In genomic region chr1:70410604-70411359, GRCh38 we compare ENCODE assay signal across 1 cellular context.
A peak's percentile ranks its signal among the peaks of the same experiment; 100 is the strongest.
TF ChIP-seq lines count a peak whose summit lies in the region.

TSS of gene CTH (plus strand) at chr1:70411268. CDS start at chr1:70411416, 148 bp downstream.

TF ChIP-seq in K562, 482 proteins besides CTCF, POLR2A, EP300 and RAD21 (continued from another document and continues in another):
- TF ChIP-seq UBTF (IDR thresholded peaks at IDR 0.05; ENCODE audit: borderline replicate concordance in 1 of 2, low read depth in 2 of 2, low read length in 2 of 2): peak; percentile 70 to 88; a peak in 3 of 4 replicates
- peak; percentile 47; the same call in 1 of the 2 replicates for TF ChIP-seq ATF6 (CRISPR knock-in tag; IDR thresholded peaks at IDR 0.05)
- peak; percentile 78; the same call in 1 of the 2 replicates for TF ChIP-seq ZBTB49 (CRISPR knock-in tag; IDR thresholded peaks at IDR 0.05; ENCODE audit: borderline replicate concordance)
- TF ChIP-seq ZNF384 (IDR thresholded peaks at IDR 0.05; ENCODE audit: low read depth, low read length): no peak
- TF ChIP-seq FOSL1 (tag; conservative IDR thresholded peaks at IDR 0.05): peak; percentile 49; the same call in 1 of the 2 replicates
- TF ChIP-seq PTBP1 (IDR thresholded peaks at IDR 0.05; ENCODE audit: low read depth, low read length): 0 out of 2 replicates have a peak, but pooled peaks have one; percentile 39
- TF ChIP-seq CCNT2 (IDR thresholded peaks at IDR 0.05; ENCODE audit: borderline replicate concordance, extremely low read depth, insufficient read length, low read depth, low read length): peak; percentile 36
- no peak for TF ChIP-seq U2AF1 (optimal IDR thresholded peaks at IDR 0.05; ENCODE audit: low read depth, low read length)
- no peak for TF ChIP-seq KLF6 (CRISPR knock-in tag; IDR thresholded peaks at IDR 0.05; ENCODE audit: borderline replicate concordance)
- TF ChIP-seq NONO (IDR thresholded peaks at IDR 0.05; ENCODE audit: low read depth in 2 of 2, low read length in 1 of 2): peak in 1 of 2 experiments; percentile 74; a peak in 1 of 4 replicates
- peak; percentile 71; the same call in 1 of the 2 replicates for TF ChIP-seq CTBP1 (IDR thresholded peaks at IDR 0.05; ENCODE audit: borderline replicate concordance)
- TF ChIP-seq AFF4 (CRISPR knock-in tag; IDR thresholded peaks at IDR 0.05): peak; percentile 70
- no peak for TF ChIP-seq KLF10 (CRISPR knock-in tag; IDR thresholded peaks at IDR 0.05)
- TF ChIP-seq NEUROD1 (IDR thresholded peaks at IDR 0.05; ENCODE audit: borderline replicate concordance, low read depth, low read length, partially characterized antibody): peak; percentile 65
- TF ChIP-seq MTA3 (IDR thresholded peaks at IDR 0.05; ENCODE audit: borderline replicate concordance): peak; percentile 89; the same call in 1 of the 2 replicates
- peak; percentile 13; the same call in 1 of the 2 replicates for TF ChIP-seq HCFC1 (IDR thresholded peaks at IDR 0.05; ENCODE audit: low read depth, low read length)
- no peak for TF ChIP-seq ASH1L (IDR thresholded peaks at IDR 0.05; ENCODE audit: borderline replicate concordance, low read depth, partially characterized antibody)
- TF ChIP-seq POLR2H (tag; IDR thresholded peaks at IDR 0.05; ENCODE audit: low read depth): peak; percentile 88
- TF ChIP-seq CEBPB (tag; IDR thresholded peaks at IDR 0.05): peak; percentile 79
- 0 out of 2 replicates have a peak, but pooled peaks have one; percentile 4 for TF ChIP-seq MAFG (tag; conservative IDR thresholded peaks at IDR 0.05)
- peak; percentile 54 for TF ChIP-seq C11orf30 (IDR thresholded peaks at IDR 0.05; ENCODE audit: low read depth)
- no peak for TF ChIP-seq NR0B1 (IDR thresholded peaks at IDR 0.05; ENCODE audit: partially characterized antibody)
- peak; percentile 31; the same call in 1 of the 2 replicates for TF ChIP-seq MAX (CRISPR knock-in tag; IDR thresholded peaks at IDR 0.05)
- no peak for TF ChIP-seq PRMT5 (CRISPR knock-in tag; IDR thresholded peaks at IDR 0.05)
- TF ChIP-seq RBBP5 (IDR thresholded peaks at IDR 0.05; ENCODE audit: borderline replicate concordance, insufficient read depth, low read length, poor library complexity, severe bottlenecking): peak; percentile 85
- TF ChIP-seq ATF2 (CRISPR knock-in tag; IDR thresholded peaks at IDR 0.05): no peak
- peak; percentile 95 for TF ChIP-seq TBP (optimal IDR thresholded peaks at IDR 0.05; ENCODE audit: low read depth, low read length)
- TF ChIP-seq ATF7 (IDR thresholded peaks at IDR 0.05): peak; percentile 80
- no peak for TF ChIP-seq RAD51 (IDR thresholded peaks at IDR 0.05; ENCODE audit: borderline replicate concordance, low read depth)
- no peak for TF ChIP-seq ERF (CRISPR knock-in tag; IDR thresholded peaks at IDR 0.05)
- TF ChIP-seq ZNF143 (CRISPR knock-in tag; IDR thresholded peaks at IDR 0.05): 0 out of 2 replicates have a peak, but pooled peaks have one; percentile 17
- 0 out of 2 replicates have a peak, but pooled peaks have one; percentile 22 for TF ChIP-seq ZBTB9 (CRISPR knock-in tag; IDR thresholded peaks at IDR 0.05)
- peak; percentile 37; the same call in 1 of the 2 replicates for TF ChIP-seq ZBTB43 (CRISPR knock-in tag; IDR thresholded peaks at IDR 0.05)
- peak; percentile 76 for TF ChIP-seq KLF1 (tag; IDR thresholded peaks at IDR 0.05)
- peak; percentile 55; the same call in 1 of the 2 replicates for TF ChIP-seq JUND (IDR thresholded peaks at IDR 0.05; ENCODE audit: borderline replicate concordance, low read depth, low read length)
- TF ChIP-seq JUND (tag; IDR thresholded peaks at IDR 0.05; ENCODE audit: borderline replicate concordance, low read depth, low read length): peak; percentile 45; the same call in 2 of the 3 replicates
- no peak for TF ChIP-seq TFAM (CRISPR knock-in tag; conservative IDR thresholded peaks at IDR 0.05)
- TF ChIP-seq TAF1 (IDR thresholded peaks at IDR 0.05; ENCODE audit: control insufficient read depth, extremely low read depth, insufficient read depth, low read length, severe bottlenecking): peak; percentile 87
- TF ChIP-seq RB1 (IDR thresholded peaks at IDR 0.05; ENCODE audit: low read depth): peak; percentile 43
